In genomic region chr19:42062381-42062780, GRCh38 we compare ENCODE assay signal across 9 cellular contexts. TPM values are rescaled to one million over a fixed set of nuclear protein-coding genes. Genes with fewer than 3 reads are reported as not detected.
"Had no signal": no experiment of that assay in that cellular context is flagged by ENCODE, and none has a peak within 500 bp of the region (broad histone marks: within the 10 kb centered on the region; RNA-seq: fewer than 3 reads in every experiment).

No MANE protein-coding gene starts in this region.

- H3K27ac Mint-ChIP-seq: IgD-negative memory B cell had no signal

- H3K4me1 ChIP-seq: HAP-1 had no signal

- H3K4me1 Mint-ChIP-seq: IgD-negative memory B cell had no signal

- H3K9me3 ChIP-seq: HAP-1 had no signal

- DNase-seq: GM23248, GOT3, H7, KG1 had no signal

- H3K9ac ChIP-seq: GM23248 had no signal

- H3K9me3 Mint-ChIP-seq: IgD-negative memory B cell had no signal

- H3K36me3 ChIP-seq: HAP-1 had no signal

- ATAC-seq: HepG2 had no signal

- H2AFZ ChIP-seq: GM23248 had no signal

- H3K27ac ChIP-seq: GM23248, HL-60 had no signal

- H3K4me3 ChIP-seq: GM23248, HAP-1 had no signal

- FAIRE-seq: HepG2 had no signal

- H3K36me3 Mint-ChIP-seq: IgD-negative memory B cell had no signal

RNA-seq across cellular contexts. Expression of gene GRIK5, which starts 7.6 kb away (rescaled TPM):
- total RNA-seq: GM23248, HepG2, HT1080 had no signal
- polyA plus RNA-seq: GM23248, HepG2, IgD-negative memory B cell had no signal
